ENCODE assay signal across 8 cellular contexts in genomic region chr7:129611246-129612111, GRCh38. TPM values are rescaled to one million over a fixed set of nuclear protein-coding genes. Genes with fewer than 3 reads are reported as not detected.
A peak's percentile ranks its signal among the peaks of the same experiment; 100 is the strongest.
DNase-seq lines count a peak whose midpoint lies in the region; ATAC-seq and TF ChIP-seq lines count a peak whose summit lies in the region.

Gene NRF1 (plus strand): TSS chr7:129611720. CDS start chr7:129657352, 45,632 bp downstream.

- peaks cover 18% of the 10 kb centered on the region for H3K36me3 Mint-ChIP-seq in endothelial cell (ENCODE audit: low read depth, unreplicated experiment)

- no peak for TF ChIP-seq CTCF in endothelial cell (IDR thresholded peaks at IDR 0.05; ENCODE audit: unreplicated experiment)

- peak; percentile 97 for DNase-seq in COLO829 (ENCODE audit: low spot score)
- peak; percentile 90 for DNase-seq in HT-29 (ENCODE audit: low spot score)
- DNase-seq in NT2/D1 (ENCODE audit: low read depth, low spot score): peak; percentile 77
- peak; percentile 69 for DNase-seq in activated CD8-positive, alpha-beta memory T cell treated with anti-CD3 and anti-CD28 coated beads, Interleukin-2, amount 50 U/mL, for 24 hours (ENCODE audit: extremely low read depth)
- DNase-seq in endothelial cell (ENCODE audit: low spot score): peak; percentile 94
- DNase-seq in midbrain (lab: John Stamatoyannopoulos, UW): peak; percentile 87
- peak; percentile 86 to 87 for DNase-seq in stimulated activated CD8-positive, alpha-beta memory T cell treated with anti-CD3 and anti-CD28 coated beads, Interleukin-15, amount 100 ng/mL, for 48 hours (ENCODE audit: low read depth in 2 of 2)

- peak within 1 kb of the TSS; percentile 85 for H3K4me3 ChIP-seq in NT2/D1 (ENCODE audit: insufficient read length, low read depth)

- no peaks in the 10 kb centered on the region for H3K9me3 Mint-ChIP-seq in endothelial cell (ENCODE audit: unreplicated experiment)

- peaks cover 34% of the 10 kb centered on the region for H3K36me3 ChIP-seq in NT2/D1 (ENCODE audit: insufficient read depth, insufficient read length, low read length)

- ATAC-seq in GM19463 (IDR thresholded peaks at IDR 0.05; ENCODE audit: unreplicated experiment): peak; percentile 81

- peaks cover 7% of the 10 kb centered on the region for H3K27me3 Mint-ChIP-seq in endothelial cell (ENCODE audit: unreplicated experiment)

- H3K9ac ChIP-seq in NT2/D1 (ENCODE audit: insufficient read length, low read depth): peak within 1 kb of the TSS; percentile 93

- H3K4me1 Mint-ChIP-seq in endothelial cell (ENCODE audit: unreplicated experiment): peaks cover 35% of the 10 kb centered on the region

- peak within 1 kb of the TSS; percentile 98 for H3K27ac Mint-ChIP-seq in endothelial cell (ENCODE audit: unreplicated experiment)

- no peaks in the 10 kb centered on the region for H3K27me3 ChIP-seq in NT2/D1 (ENCODE audit: insufficient read depth, insufficient read length)

- peak within 1 kb of the TSS; percentile 98 for H3K4me3 Mint-ChIP-seq in endothelial cell (ENCODE audit: unreplicated experiment)

- no peaks in the 10 kb centered on the region for H3K4me1 ChIP-seq in NT2/D1 (ENCODE audit: insufficient read depth, insufficient read length)

- H3K9me3 ChIP-seq in NT2/D1 (ENCODE audit: insufficient read depth, low read length): no peaks in the 10 kb centered on the region

RNA-seq across cellular contexts. Expression of gene NRF1, which starts in this region (rescaled TPM):
- 10.5 and 13.1 TPM in 2 replicates for total RNA-seq in HT-29 (2014; rRNA removed; shearing (Covaris generic))
- total RNA-seq in endothelial cell (ENCODE audit: unreplicated experiment): 18.1 TPM

Comparison
In these comparisons a context has a peak if more than half of its experiments do, and no peak if none do; other contexts are left out.
1. Peak in every context shown above with its lines: DNase-seq, ATAC-seq and H3K4me3 ChIP-seq.